Comparison of ENCODE assay signal across 14 cellular contexts in the genomic region with DNA sequence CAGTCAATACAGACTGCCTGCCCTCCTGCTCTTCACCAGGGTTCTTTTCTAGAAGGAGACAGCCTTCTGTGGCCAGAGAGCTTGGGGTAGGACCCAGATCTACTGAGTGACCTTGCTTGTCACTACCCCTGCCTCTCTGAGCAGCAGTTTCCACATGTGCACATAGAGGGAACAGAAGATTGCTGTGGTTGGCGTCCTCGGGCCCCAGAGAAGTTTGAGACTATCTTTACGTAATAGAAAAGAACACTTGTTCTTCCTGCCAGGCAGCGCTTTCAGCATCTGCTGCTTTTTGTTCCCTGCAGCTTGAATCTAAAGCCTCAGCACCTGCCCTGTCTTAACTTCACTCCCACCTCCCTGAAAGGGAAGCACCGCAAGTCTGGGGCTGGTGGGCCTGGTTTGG. TPM values are rescaled to one million over a fixed set of nuclear protein-coding genes. Genes with fewer than 3 reads are reported as not detected.
DNase-seq lines count a peak whose midpoint lies in the region; TF ChIP-seq lines count a peak whose summit lies in the region.
"Had no signal": no experiment of that assay in that cellular context is flagged by ENCODE, and none has a peak within 500 bp of the region (broad histone marks: within the 10 kb centered on the region; RNA-seq: fewer than 3 reads in every experiment).

No MANE protein-coding gene starts in this region.

- H3K36me3 Mint-ChIP-seq in T-helper 2 cell treated with Interferon-gamma antibody and Interleukin-4, amounts not matched to agents 5 μg/mL and 100 μg/mL, for 36 hours (ENCODE audit: low read depth), result peaks cover 36% of the 10 kb centered on the region

- H3K27ac Mint-ChIP-seq in T-helper 2 cell treated with Interferon-gamma antibody and Interleukin-4, amounts not matched to agents 5 μg/mL and 100 μg/mL, for 36 hours, result peak overlapping the region; percentile 20

- peak overlapping the region; percentile 89 for H3K27ac ChIP-seq in OCI-LY3 (ENCODE audit: low read length)
- H3K27ac ChIP-seq in colonic mucosa, result peak overlapping the region; percentile 98
- peak overlapping the region in 17 of 21 experiments; percentile 69 to 99 (median 98) for H3K27ac ChIP-seq in skin epidermis
- H3K27ac ChIP-seq: brain microvascular endothelial cell had no signal

- peaks cover 33% of the 10 kb centered on the region for H3K4me1 Mint-ChIP-seq in T-helper 2 cell treated with Interferon-gamma antibody and Interleukin-4, amounts not matched to agents 5 μg/mL and 100 μg/mL, for 36 hours (ENCODE audit: low read depth)

- H3K4me3 ChIP-seq in OCI-LY3 (ENCODE audit: low read length), result no peak overlapping the region
- H3K4me3 ChIP-seq in colonic mucosa, result no peak overlapping the region
- H3K4me3 ChIP-seq in skin epidermis, result no peak overlapping the region
- H3K4me3 ChIP-seq: thoracic aorta had no signal

- H3K4me3 Mint-ChIP-seq in T-helper 2 cell treated with Interferon-gamma antibody and Interleukin-4, amounts not matched to agents 5 μg/mL and 100 μg/mL, for 36 hours, result peak overlapping the region; percentile 43

- H2AFZ ChIP-seq in OCI-LY3 (ENCODE audit: low read depth, low read length), result no peak overlapping the region

- no peak for DNase-seq in T-helper 2 cell treated with Interferon-gamma antibody and Interleukin-4, amounts not matched to agents 5 μg/mL and 100 μg/mL, for 36 hours (ENCODE audit: low spot score)
- DNase-seq in T-helper 2 cell, result no peak
- DNase-seq in colonic mucosa, result no peak
- DNase-seq in KBM-7, result no peak
- no peak for DNase-seq in T-helper 9 cell
- no peak for DNase-seq in NK-92 (lab: John Stamatoyannopoulos, UW; ENCODE audit: unreplicated experiment)
- DNase-seq: brain microvascular endothelial cell, KG1, mesendoderm, NCI-H69 had no signal

- H3K9me3 Mint-ChIP-seq in T-helper 2 cell treated with Interferon-gamma antibody and Interleukin-4, amounts not matched to agents 5 μg/mL and 100 μg/mL, for 36 hours, result no peaks in the 10 kb centered on the region

- peak overlapping the region; percentile 48 for H3K4me2 ChIP-seq in OCI-LY3 (ENCODE audit: low read length)

- peaks cover 12% of the 10 kb centered on the region; the same call in 1 of the 2 replicates for H4K20me1 ChIP-seq in OCI-LY3 (ENCODE audit: insufficient read depth, low read length)

- peak overlapping the region; percentile 47; the same call in 1 of the 2 replicates for H3K9ac ChIP-seq in OCI-LY3 (ENCODE audit: low read length)
- H3K9ac ChIP-seq in colonic mucosa (ENCODE audit: low read depth in 2 of 2, low read length in 2 of 2), result peak overlapping the region in 1 of 2 donors; percentile 91

- no peaks in the 10 kb centered on the region for H3K27me3 Mint-ChIP-seq in T-helper 2 cell treated with Interferon-gamma antibody and Interleukin-4, amounts not matched to agents 5 μg/mL and 100 μg/mL, for 36 hours (ENCODE audit: low read depth)

- H3K9me3 ChIP-seq in OCI-LY3 (ENCODE audit: insufficient read depth, low read length) (no peaks in the 10 kb centered on the region), colonic mucosa (no peaks in the 10 kb centered on the region)
- H3K9me3 ChIP-seq: thoracic aorta had no signal

- TF ChIP-seq CTCF in OCI-LY3 (IDR thresholded peaks at IDR 0.05; ENCODE audit: low read depth, low read length) (no peak), colonic mucosa (IDR thresholded peaks at IDR 0.05) (no peak)

- peaks cover 47% of the 10 kb centered on the region for H3K36me3 ChIP-seq in OCI-LY3 (replicated peaks; ENCODE audit: low read depth, low read length)
- H3K36me3 ChIP-seq in colonic mucosa, result no peaks in the 10 kb centered on the region

- intact Hi-C loops in colonic mucosa (cut with DNase I), result no loop called here

- in situ Hi-C loops in KBM-7 (cut with MboI; ENCODE audit: low pct_unique_long_range_greater_than_20kb, low sequenced_read_pairs), result no loop called here

- H3K27me3 ChIP-seq in OCI-LY3 (ENCODE audit: low read depth, low read length) (no peaks in the 10 kb centered on the region), colonic mucosa (no peaks in the 10 kb centered on the region)
- H3K27me3 ChIP-seq: brain microvascular endothelial cell, foreskin keratinocyte had no signal

- peaks cover 42% of the 10 kb centered on the region for H3K79me2 ChIP-seq in OCI-LY3 (ENCODE audit: low read length)

- H3K4me1 ChIP-seq in OCI-LY3 (ENCODE audit: low read length) (peaks cover 62% of the 10 kb centered on the region), colonic mucosa (peaks cover 26% of the 10 kb centered on the region)
- H3K4me1 ChIP-seq: foreskin keratinocyte had no signal

RNA-seq across cellular contexts. Expression of a gene that starts 1.9 kb away (rescaled TPM):
- total RNA-seq in colonic mucosa, result 100 to 1,000 TPM in 1 of 2 donors, 10 to 100 TPM in 1; 71.7 to 104 TPM

RNA-seq across cellular contexts. Expression of a gene that starts 4.6 kb away (rescaled TPM):
- 10 to 100 TPM; 25.9 to 59.5 TPM for total RNA-seq in colonic mucosa

RNA-seq across cellular contexts. Expression of a gene that starts 7.7 kb away (rescaled TPM):
- total RNA-seq in colonic mucosa, result 100 to 1,000 TPM; 113 to 234 TPM

RNA-seq across cellular contexts. Expression of a gene that starts 8.7 kb away (rescaled TPM):
- 10 to 100 TPM; 39.9 to 50.3 TPM for total RNA-seq in colonic mucosa

RNA-seq across cellular contexts. Expression of a gene that starts 12.3 kb away (rescaled TPM):
- 100 to 1,000 TPM in 1 of 2 donors, 10 to 100 TPM in 1; 86.9 to 108 TPM for total RNA-seq in colonic mucosa
